ENCODE assay signal across 36 cellular contexts in the genomic region with DNA sequence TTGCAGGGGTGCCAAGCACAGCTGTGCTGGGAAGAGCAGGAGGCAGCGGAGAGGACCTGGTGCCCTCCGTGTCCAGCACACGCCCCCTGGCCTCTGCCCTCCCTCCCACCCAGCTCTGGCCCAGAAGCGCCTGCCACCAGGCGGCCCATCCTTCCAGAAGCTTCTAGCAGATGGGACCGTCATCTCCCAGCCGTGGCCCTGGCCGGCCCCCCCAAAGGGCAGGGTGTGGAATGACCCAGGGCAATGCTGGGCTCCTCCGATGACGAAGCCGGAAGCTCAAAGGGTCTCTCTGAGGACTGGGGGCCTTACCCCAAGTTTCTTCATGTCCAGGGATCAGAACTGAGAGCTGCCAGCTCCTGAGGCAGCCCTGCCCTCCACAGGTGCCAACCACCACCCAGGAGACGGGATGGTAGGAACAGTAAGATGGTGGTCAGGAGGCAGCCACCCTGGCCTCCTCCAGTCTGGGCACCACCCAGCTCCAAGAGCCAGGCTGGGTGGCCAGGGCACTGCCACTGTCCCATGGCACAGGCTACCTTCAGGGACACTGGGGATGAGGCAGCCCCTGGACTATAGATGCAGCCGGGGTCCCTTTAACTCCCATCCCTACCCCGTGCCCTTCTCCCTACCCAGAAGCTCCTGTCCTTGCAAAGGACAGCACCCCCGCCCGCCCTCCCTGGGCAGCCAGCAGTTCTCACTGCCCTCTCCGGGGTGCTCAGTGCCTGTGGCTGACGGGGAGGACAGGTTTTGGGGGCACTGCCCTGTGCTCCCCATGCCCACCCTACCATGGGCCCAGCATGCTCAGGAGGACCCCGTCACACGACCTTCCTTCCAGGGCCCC. TPM values are rescaled to one million over a fixed set of nuclear protein-coding genes. Genes with fewer than 3 reads are reported as not detected.
"Had no signal": no experiment of that assay in that cellular context is flagged by ENCODE, and none has a peak within 500 bp of the region (broad histone marks: within the 10 kb centered on the region; RNA-seq: fewer than 3 reads in every experiment).

No MANE protein-coding gene starts in this region.

- FAIRE-seq: bronchial epithelial cell, TTC549 had no signal

- H3K4me2 ChIP-seq: SK-N-SH had no signal

- H3K9me3 ChIP-seq: MG63, Peyer's patch, SJSA1, SK-N-SH had no signal

- DNase-seq: activated CD4-positive, alpha-beta memory T cell treated with anti-CD3 and anti-CD28 coated beads for 36 hours; activated CD4-positive, alpha-beta T cell treated with anti-CD3 and anti-CD28 coated beads for 4 hours; activated CD4-positive, alpha-beta T cell treated with anti-CD3 and anti-CD28 coated beads, Interleukin-2, amount 50 U/mL, for 1 hour; activated CD4-positive, CD25-positive, alpha-beta regulatory T cell treated with anti-CD3 and anti-CD28 coated beads, Interleukin-2, amount 50 U/mL, for 72 hours; activated CD8-positive, alpha-beta memory T cell treated with anti-CD3 and anti-CD28 coated beads, Interleukin-2, amount 50 U/mL, for 4 hours; activated gamma-delta T cell treated with Interleukin-2 at 50 U/mL for 16 hours; activated naive CD4-positive, alpha-beta T cell treated with anti-CD3 and anti-CD28 coated beads for 36 hours; activated naive CD8-positive, alpha-beta T cell treated with anti-CD3 and anti-CD28 coated beads, Interleukin-2, amount 50 U/mL, for 24 hours; activated T-cell treated with anti-CD3 and anti-CD28 coated beads for 4 hours; activated T-cell treated with anti-CD3 and anti-CD28 coated beads, Interleukin-2, amount 50 U/mL, for 4 hours; anterior cingulate cortex; caudate nucleus; Kasumi-1; KG1; MG63; NCI-H1048; NCI-H1105 treated with DMSO at 0.1 percent for 48 hours; NCI-H1436; NCI-H1694; NCI-H1930; NCI-H345; NCI-H526; NCI-H748 treated with DMSO at 0.1 percent for 48 hours; NK-92 treated with Interleukin-12 subunit alpha and Interleukin-12 subunit beta, amount 100 ng/mL, for 24 hours; PC-3; Peyer's patch; RPMI8226; SHP77 treated with DMSO at 0.1 percent for 48 hours had no signal

- H3K27ac ChIP-seq: Peyer's patch, SJSA1 had no signal

- H3K9ac ChIP-seq: SK-N-SH had no signal

- H3K27me3 ChIP-seq: MG63, Peyer's patch had no signal

- H3K4me3 ChIP-seq: MG63, Peyer's patch, SJSA1 had no signal

- H3K36me3 ChIP-seq: MG63, Peyer's patch, SJSA1 had no signal

- ATAC-seq: activated naive CD4-positive, alpha-beta T cell treated with anti-CD3 and anti-CD28 coated beads, Interleukin-2, amount 50 U/mL, for 72 hours; activated naive CD8-positive, alpha-beta T cell treated with anti-CD3 and anti-CD28 coated beads, Interleukin-2, amount 50 U/mL, for 24 hours; activated T-cell treated with anti-CD3 and anti-CD28 coated beads, Interleukin-2, amount 50 U/mL, for 4 hours; PC-3; WTC11 had no signal

RNA-seq across cellular contexts. Expression of gene CDH15, which starts 6.5 kb away (rescaled TPM):
- total RNA-seq: activated CD4-positive, alpha-beta memory T cell treated with anti-CD3 and anti-CD28 coated beads for 36 hours; activated naive CD4-positive, alpha-beta T cell treated with anti-CD3 and anti-CD28 coated beads for 36 hours; activated T-cell treated with anti-CD3 and anti-CD28 coated beads, Interleukin-2, amount 50 U/mL, for 4 hours; activated T-helper 1 cell treated with anti-CD3 and anti-CD28 coated beads, Interleukin-12 subunit alpha, Interleukin-12 subunit beta, Interleukin-2, Interleukin-4 antibody, amounts not matched to agents 30 ng/mL and 10 ng/mL and 1 ng/mL, durations not matched to agents 14 hours and 24 hours and 36 hours; Peyer's patch had no signal

RNA-seq across cellular contexts. Expression of gene SLC22A31, which starts 35.3 kb away (rescaled TPM):
- total RNA-seq: NCI-H460, SJSA1 had no signal
